Comparison of ENCODE assay signal across 1 cellular context in genomic region chr2:51220080-51220479, GRCh38.
TF ChIP-seq lines count a peak whose summit lies in the region.

No MANE protein-coding gene starts in this region.

TF ChIP-seq in HepG2, 621 proteins besides CTCF, POLR2A, EP300 and RAD21 (continued from another document):
- TF ChIP-seq MAFK (conservative IDR thresholded peaks at IDR 0.05 in 1 of 2, IDR thresholded peaks at IDR 0.05 in 1 of 2; ENCODE audit: low read length in 2 of 2): peak; percentile 61 to 69
- no peak for TF ChIP-seq RORA (CRISPR knock-in tag; IDR thresholded peaks at IDR 0.05)
